11 cellular contexts compared by ENCODE assay signal in the genomic region with DNA sequence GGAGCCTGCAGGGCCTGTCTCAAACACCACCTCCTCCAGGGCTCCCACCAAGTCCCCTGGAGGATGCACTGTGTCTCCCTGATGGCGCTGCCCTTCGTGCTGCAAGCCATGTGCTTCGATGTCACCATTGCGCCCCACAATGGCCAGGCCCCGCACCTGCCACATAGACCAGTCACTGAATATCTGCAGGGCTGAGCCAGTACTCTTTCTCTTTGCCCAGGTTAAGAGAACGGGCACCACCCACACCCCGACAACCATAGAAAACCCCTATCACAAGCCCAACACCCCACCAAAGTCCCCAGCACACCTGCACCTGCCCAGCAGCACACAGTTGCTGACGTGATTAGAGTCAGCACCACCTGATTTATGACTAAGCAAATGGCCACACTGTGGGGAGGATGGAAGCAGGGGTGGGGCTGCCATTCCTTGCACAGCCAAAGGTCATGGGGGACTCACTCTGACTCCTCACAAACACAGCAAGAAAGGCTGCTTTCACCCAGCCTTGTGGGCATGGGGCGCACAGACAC.
A peak's percentile ranks its signal among the peaks of the same experiment; 100 is the strongest.
DNase-seq lines count a peak whose midpoint lies in the region; ATAC-seq and TF ChIP-seq lines count a peak whose summit lies in the region.
"Had no signal": no experiment of that assay in that cellular context is flagged by ENCODE, and none has a peak within 500 bp of the region (broad histone marks: within the 10 kb centered on the region; RNA-seq: fewer than 3 reads in every experiment).

No MANE protein-coding gene starts in this region.

- TF ChIP-seq POLR2A in spleen (IDR thresholded peaks at IDR 0.05): no peak

- CTCF ChIA-PET in activated naive CD4-positive, alpha-beta T cell treated with anti-CD3 and anti-CD28 coated beads, Interleukin-2, amount 10 ng/mL, durations not matched to agents 7 days and 5 days (lab: Charles Lee): no interaction called here

- peak overlapping the region; percentile 13 for H3K27ac Mint-ChIP-seq in activated naive CD4-positive, alpha-beta T cell treated with anti-CD3 and anti-CD28 coated beads, Interleukin-2, amount 10 ng/mL, durations not matched to agents 7 days and 5 days
- H3K27ac Mint-ChIP-seq in central memory CD8-positive, alpha-beta T cell (ENCODE audit: low read depth): peak overlapping the region; percentile 27

- no peak for ATAC-seq in central memory CD8-positive, alpha-beta T cell (replicated peaks; ENCODE audit: extremely low read depth, poor library complexity, severe bottlenecking)
- no peak for ATAC-seq in HG02759 (IDR thresholded peaks at IDR 0.05; ENCODE audit: unreplicated experiment)

- H3K4me1 ChIP-seq in spleen: peaks cover 0 to 52% (median 37%) of the 10 kb centered on the region in 6 donors

- H3K36me3 Mint-ChIP-seq in activated naive CD4-positive, alpha-beta T cell treated with anti-CD3 and anti-CD28 coated beads, Interleukin-2, amount 10 ng/mL, durations not matched to agents 7 days and 5 days: peaks cover 19% of the 10 kb centered on the region
- H3K36me3 Mint-ChIP-seq in central memory CD8-positive, alpha-beta T cell (ENCODE audit: insufficient read depth): peaks cover 32% of the 10 kb centered on the region

- no peak for TF ChIP-seq CTCF in spleen (IDR thresholded peaks at IDR 0.05 in 8 of 11, conservative IDR thresholded peaks at IDR 0.05 in 3 of 11)

- H3K36me3 ChIP-seq in spleen: peaks cover 0 to 87% (median 29%) of the 10 kb centered on the region in 6 donors

- no peaks in the 10 kb centered on the region for H3K4me1 Mint-ChIP-seq in activated naive CD4-positive, alpha-beta T cell treated with anti-CD3 and anti-CD28 coated beads, Interleukin-2, amount 10 ng/mL, durations not matched to agents 7 days and 5 days
- peaks cover 25% of the 10 kb centered on the region for H3K4me1 Mint-ChIP-seq in central memory CD8-positive, alpha-beta T cell

- peak overlapping the region in 2 of 8 donors; percentile 19 to 23 for H3K27ac ChIP-seq in spleen

- H3K9me3 ChIP-seq in spleen: no peaks in the 10 kb centered on the region

- no peaks in the 10 kb centered on the region for H3K27me3 ChIP-seq in spleen (replicated peaks in 1 of 7)

- H3K4me3 Mint-ChIP-seq in activated naive CD4-positive, alpha-beta T cell treated with anti-CD3 and anti-CD28 coated beads, Interleukin-2, amount 10 ng/mL, durations not matched to agents 7 days and 5 days: no peak overlapping the region
- H3K4me3 Mint-ChIP-seq in central memory CD8-positive, alpha-beta T cell: no peak overlapping the region
- H3K4me3 Mint-ChIP-seq: CD14-positive monocyte, nephron had no signal

- no peaks in the 10 kb centered on the region for H3K27me3 Mint-ChIP-seq in activated naive CD4-positive, alpha-beta T cell treated with anti-CD3 and anti-CD28 coated beads, Interleukin-2, amount 10 ng/mL, durations not matched to agents 7 days and 5 days
- no peaks in the 10 kb centered on the region for H3K27me3 Mint-ChIP-seq in central memory CD8-positive, alpha-beta T cell

- WGBS in spleen, 5 donors: 73 to 87% (median 85%) methylated on average over 9 of the region's 9 CpGs

- H3K4me3 ChIP-seq in spleen: no peak overlapping the region

- no peaks in the 10 kb centered on the region for H3K9me3 Mint-ChIP-seq in activated naive CD4-positive, alpha-beta T cell treated with anti-CD3 and anti-CD28 coated beads, Interleukin-2, amount 10 ng/mL, durations not matched to agents 7 days and 5 days
- H3K9me3 Mint-ChIP-seq in central memory CD8-positive, alpha-beta T cell: no peaks in the 10 kb centered on the region
- H3K9me3 Mint-ChIP-seq: nephron had no signal

- peak; percentile 43 for DNase-seq in activated naive CD4-positive, alpha-beta T cell treated with anti-CD3 and anti-CD28 coated beads, Interleukin-2, amount 10 ng/mL, durations not matched to agents 7 days and 5 days
- DNase-seq in activated naive CD4-positive, alpha-beta T cell (lab: John Stamatoyannopoulos, UW): no peak
- DNase-seq in NCI-H146 treated with DMSO at 0.1 percent for 48 hours (lab: John Stamatoyannopoulos, UW; ENCODE audit: unreplicated experiment): peak; percentile 9
- no peak for DNase-seq in central memory CD8-positive, alpha-beta T cell (ENCODE audit: low spot score in 2 of 2)
- peak; percentile 85 for DNase-seq in spleen
- no peak for DNase-seq in nucleus accumbens (lab: John Stamatoyannopoulos, UW)
- DNase-seq in C1 segment of cervical spinal cord (lab: John Stamatoyannopoulos, UW): no peak
- DNase-seq: activated effector memory CD4-positive, alpha-beta T cell treated with anti-CD3 and anti-CD28 coated beads, Interleukin-2, amount 50 U/mL, for 16 hours had no signal

- intact Hi-C loops in spleen (cut with DNase I; ENCODE audit: low total_unique reads): no loop called here

Comparison
In these comparisons a context has a peak if more than half of its experiments do, and no peak if none do; other contexts are left out.
1. DNase-seq: peak in activated naive CD4-positive, alpha-beta T cell treated with anti-CD3 and anti-CD28 coated beads, Interleukin-2, amount 10 ng/mL, durations not matched to agents 7 days and 5 days (single experiment), NCI-H146 treated with DMSO at 0.1 percent for 48 hours (single experiment) and spleen (single experiment); none in activated naive CD4-positive, alpha-beta T cell (0 of 4), central memory CD8-positive, alpha-beta T cell (0 of 2), nucleus accumbens (0 of 56) and C1 segment of cervical spinal cord (0 of 14).